In the genomic region with DNA sequence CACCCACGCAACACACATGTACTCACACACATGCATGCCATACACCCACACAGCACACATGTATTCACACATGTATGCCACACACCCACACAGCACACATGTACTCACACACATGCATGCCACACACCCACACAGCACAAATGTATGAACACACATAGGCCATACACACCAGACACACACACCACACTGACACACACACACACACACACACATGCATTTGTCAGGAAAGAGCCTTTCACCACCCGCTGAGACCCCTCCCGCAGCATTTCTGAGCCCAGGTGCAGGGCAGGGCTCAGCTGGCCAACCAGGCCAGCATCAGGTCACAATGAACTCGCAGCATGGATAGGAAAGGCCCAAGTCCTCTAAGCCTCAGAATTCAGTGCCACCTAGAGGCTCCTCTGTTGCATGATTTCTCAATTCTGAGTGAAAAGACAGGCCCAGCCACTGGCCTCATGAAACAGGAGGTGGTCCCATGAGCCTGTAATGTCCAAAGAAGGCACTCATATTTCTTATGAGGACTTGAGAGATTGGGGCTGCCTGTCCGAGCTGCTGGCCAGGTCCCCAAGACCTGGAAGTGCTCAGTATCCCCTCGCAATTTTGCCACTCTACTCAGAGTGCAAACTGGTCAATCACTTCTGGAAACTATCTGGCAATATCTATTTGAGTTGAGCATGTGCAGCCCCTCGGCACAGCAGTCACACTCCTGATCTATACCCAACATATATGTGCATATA, we compare ENCODE assay signal across 8 cellular contexts. TPM values are rescaled to one million over a fixed set of nuclear protein-coding genes. Genes with fewer than 3 reads are reported as not detected.
DNase-seq lines count a peak whose midpoint lies in the region; ATAC-seq and TF ChIP-seq lines count a peak whose summit lies in the region.

No MANE protein-coding gene starts in this region.

- H3K36me3 Mint-ChIP-seq in stimulated activated effector memory CD8-positive, alpha-beta T cell treated with anti-CD3 and anti-CD28 coated beads, Interleukin-12 subunit alpha, Interleukin-12 subunit beta, amount 100 ng/mL, for 72 hours = no peaks in the 10 kb centered on the region

- no peak overlapping the region for H3K4me3 Mint-ChIP-seq in stimulated activated effector memory CD8-positive, alpha-beta T cell treated with anti-CD3 and anti-CD28 coated beads, Interleukin-12 subunit alpha, Interleukin-12 subunit beta, amount 100 ng/mL, for 72 hours

- H3K4me1 Mint-ChIP-seq in stimulated activated effector memory CD8-positive, alpha-beta T cell treated with anti-CD3 and anti-CD28 coated beads, Interleukin-12 subunit alpha, Interleukin-12 subunit beta, amount 100 ng/mL, for 72 hours = peaks cover 10% of the 10 kb centered on the region

- H3K27ac Mint-ChIP-seq in stimulated activated effector memory CD8-positive, alpha-beta T cell treated with anti-CD3 and anti-CD28 coated beads, Interleukin-12 subunit alpha, Interleukin-12 subunit beta, amount 100 ng/mL, for 72 hours = no peak overlapping the region

- intact Hi-C loops in lower leg skin (cut with DNase I; ENCODE audit: low total_unique reads) = no loop called here

- H3K4me3 ChIP-seq in lower leg skin (ENCODE audit: low read depth, poor library complexity, severe bottlenecking) = no peak overlapping the region

- TF ChIP-seq POLR2A in lower leg skin (IDR thresholded peaks at IDR 0.05) = no peak

- 33 to 52% methylated on average over 7 of the region's 7 CpGs for WGBS in lower leg skin, 2 donors

- ATAC-seq in stimulated activated effector memory CD8-positive, alpha-beta T cell treated with anti-CD3 and anti-CD28 coated beads, Interleukin-12 subunit alpha, Interleukin-12 subunit beta, amount 100 ng/mL, for 72 hours = peak; percentile 45

- TF ChIP-seq CTCF in lower leg skin (IDR thresholded peaks at IDR 0.05) = peak in 1 of 3 donors; percentile 21

- in situ Hi-C loops in Caki2 (cut with HindIII; ENCODE audit: low pct_unique_long_range_greater_than_20kb, low sequenced_read_pairs) = no loop called here

- peaks cover 3% of the 10 kb centered on the region for H3K9me3 Mint-ChIP-seq in stimulated activated effector memory CD8-positive, alpha-beta T cell treated with anti-CD3 and anti-CD28 coated beads, Interleukin-12 subunit alpha, Interleukin-12 subunit beta, amount 100 ng/mL, for 72 hours

- DNase-seq in Caki2 (ENCODE audit: low read depth) = peak; percentile 59
- DNase-seq in HPDE6-E6E7 (ENCODE audit: extremely low spot score) = peak; percentile 69
- peak; percentile 51 to 78 for DNase-seq in NCI-H526 (lab: John Stamatoyannopoulos, UW)
- DNase-seq in astrocyte of the hippocampus (ENCODE audit: low read depth, low spot score) = peak; percentile 82
- DNase-seq in iPS DF 19.7 (ENCODE audit: low read depth, low spot score) = peak; percentile 82
- no peak for DNase-seq in stimulated activated effector memory CD8-positive, alpha-beta T cell treated with anti-CD3 and anti-CD28 coated beads, Interleukin-12 subunit alpha, Interleukin-12 subunit beta, amount 100 ng/mL, for 72 hours (ENCODE audit: low spot score in 2 of 2)
- no peak for DNase-seq in stimulated activated naive CD4-positive, alpha-beta T cell (lab: John Stamatoyannopoulos, UW)
- no peak for DNase-seq in lower leg skin (ENCODE audit: low spot score in 2 of 2)

RNA-seq across cellular contexts. Expression of a gene that starts 57.3 kb away (rescaled TPM):
- 102 and 156 TPM in 2 replicates for total RNA-seq in Caki2 (2014; rRNA removed; shearing (Covaris generic); ENCODE audit: low replicate concordance)
- total RNA-seq in lower leg skin = 10 to 100 TPM; 16.9 to 36.8 (median 25.5) TPM

Comparison
In these comparisons a context has a peak if more than half of its experiments do, and no peak if none do; other contexts are left out.
1. DNase-seq: peak in Caki2 (single experiment), HPDE6-E6E7 (single experiment), NCI-H526 (2 of 2), astrocyte of the hippocampus (single experiment) and iPS DF 19.7 (single experiment); none in stimulated activated effector memory CD8-positive, alpha-beta T cell treated with anti-CD3 and anti-CD28 coated beads, Interleukin-12 subunit alpha, Interleukin-12 subunit beta, amount 100 ng/mL, for 72 hours (0 of 2), stimulated activated naive CD4-positive, alpha-beta T cell (0 of 6) and lower leg skin (0 of 2).